In the genomic region with DNA sequence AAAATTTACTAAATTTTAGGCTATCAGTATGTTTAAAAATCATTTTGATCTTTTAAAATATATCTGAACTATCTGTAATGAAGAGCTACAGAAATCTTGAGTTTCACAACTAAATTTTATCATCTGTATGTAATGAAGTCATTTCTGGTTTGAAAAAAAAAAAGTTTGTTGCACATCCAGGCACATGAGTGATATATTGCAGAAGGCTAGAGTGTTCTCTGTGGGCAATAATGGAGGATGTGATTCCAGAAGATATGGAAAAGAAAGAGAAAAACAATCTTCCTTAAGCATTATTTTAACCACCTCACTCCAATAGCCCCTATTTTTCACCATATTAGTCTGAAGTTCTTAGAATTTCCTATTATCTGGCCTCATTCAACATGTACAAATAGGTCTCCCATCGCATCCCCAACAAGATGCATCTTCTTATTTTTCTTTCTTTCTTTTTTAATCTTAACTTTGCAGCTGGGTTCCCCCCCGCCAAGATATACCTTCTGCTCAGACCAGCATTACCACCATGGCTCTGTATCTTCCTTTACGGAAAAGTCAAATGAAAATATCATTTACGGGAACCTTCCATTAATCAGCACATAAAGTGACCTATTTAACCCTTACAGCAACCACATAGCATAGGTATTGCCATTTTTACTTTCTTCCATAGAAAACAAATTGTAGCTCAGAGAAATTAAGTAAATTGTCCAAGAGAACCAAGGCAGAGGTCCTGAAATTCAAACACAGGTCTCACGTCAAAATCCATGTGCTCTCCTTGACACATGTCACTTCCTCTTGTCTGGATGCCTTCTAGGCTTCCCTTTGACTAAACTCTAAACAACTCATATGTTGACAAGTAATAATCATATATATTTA, we compare ENCODE assay signal across 15 cellular contexts.
DNase-seq lines count a peak whose midpoint lies in the region; ATAC-seq and TF ChIP-seq lines count a peak whose summit lies in the region.
"Had no signal": no experiment of that assay in that cellular context is flagged by ENCODE, and none has a peak within 500 bp of the region (broad histone marks: within the 10 kb centered on the region; RNA-seq: fewer than 3 reads in every experiment).

No MANE protein-coding gene starts in this region.

- no peaks in the 10 kb centered on the region for H3K9me3 ChIP-seq in RWPE2 (ENCODE audit: severe bottlenecking)
- H3K9me3 ChIP-seq in Peyer's patch: no peaks in the 10 kb centered on the region
- H3K9me3 ChIP-seq: MG63 had no signal

- no peak for TF ChIP-seq POLR2A in Peyer's patch (IDR thresholded peaks at IDR 0.05)

- H3K27me3 ChIP-seq in RWPE2 (ENCODE audit: insufficient read depth, poor library complexity, severe bottlenecking) (no peaks in the 10 kb centered on the region), Peyer's patch (no peaks in the 10 kb centered on the region)
- H3K27me3 ChIP-seq: MG63 had no signal

- no peak for DNase-seq in RWPE2 (ENCODE audit: low spot score)
- peak; percentile 39 for DNase-seq in fibroblast of pulmonary artery (ENCODE audit: low read depth)
- peak; percentile 49 for DNase-seq in superior temporal gyrus (ENCODE audit: extremely low spot score)
- DNase-seq in NCI-H2081 treated with DMSO at 0.1 percent for 48 hours (lab: John Stamatoyannopoulos, UW): no peak
- no peak for DNase-seq in SW480 (ENCODE audit: low spot score)
- no peak for DNase-seq in Peyer's patch
- DNase-seq: CD8-positive, alpha-beta T cell; H7; MG63; NCI-H1092 treated with DMSO at 0.1 percent for 48 hours; NCI-H2171; NCI-H748 treated with DMSO at 0.1 percent for 48 hours; SIG-M5 had no signal

- H3K4me3 ChIP-seq in RWPE2 (ENCODE audit: severe bottlenecking) (no peak overlapping the region), fibroblast of pulmonary artery (replicated peaks; ENCODE audit: low read depth, low read length) (no peak overlapping the region), Peyer's patch (no peak overlapping the region)
- H3K4me3 ChIP-seq: MG63 had no signal

- H3K36me3 ChIP-seq in RWPE2 (ENCODE audit: low read depth) (peaks cover 6% of the 10 kb centered on the region), Peyer's patch (no peaks in the 10 kb centered on the region)
- H3K36me3 ChIP-seq: MG63 had no signal

- H3K4me1 ChIP-seq in RWPE2 (ENCODE audit: insufficient read depth, poor library complexity, severe bottlenecking) (peaks cover 40% of the 10 kb centered on the region), Peyer's patch (no peaks in the 10 kb centered on the region)

- peak overlapping the region; percentile 100 for H3K27ac ChIP-seq in RWPE2 (ENCODE audit: poor library complexity, severe bottlenecking)
- H3K27ac ChIP-seq in angular gyrus (ENCODE audit: low read depth, low read length): peak overlapping the region; percentile 67
- no peak overlapping the region for H3K27ac ChIP-seq in Peyer's patch

- TF ChIP-seq CTCF in RWPE2 (IDR thresholded peaks at IDR 0.05; ENCODE audit: poor library complexity, severe bottlenecking) (no peak), fibroblast of pulmonary artery (IDR thresholded peaks at IDR 0.05; ENCODE audit: low read length, missing control alignments) (no peak), Peyer's patch (IDR thresholded peaks at IDR 0.05) (no peak)

- ATAC-seq in RWPE2 (ENCODE audit: low read depth): no peak
- ATAC-seq: CD8-positive, alpha-beta T cell; HepG2 had no signal

Comparison
In these comparisons a context has a peak if more than half of its experiments do, and no peak if none do; other contexts are left out.
1. DNase-seq: peak in fibroblast of pulmonary artery (single experiment) and superior temporal gyrus (single experiment); none in RWPE2 (single experiment), NCI-H2081 treated with DMSO at 0.1 percent for 48 hours (single experiment), SW480 (single experiment) and Peyer's patch (0 of 3).
2. H3K27ac ChIP-seq: peak in RWPE2 (single experiment) and angular gyrus (single experiment); none in Peyer's patch (0 of 4).